8 cellular contexts compared by ENCODE assay signal in the genomic region with DNA sequence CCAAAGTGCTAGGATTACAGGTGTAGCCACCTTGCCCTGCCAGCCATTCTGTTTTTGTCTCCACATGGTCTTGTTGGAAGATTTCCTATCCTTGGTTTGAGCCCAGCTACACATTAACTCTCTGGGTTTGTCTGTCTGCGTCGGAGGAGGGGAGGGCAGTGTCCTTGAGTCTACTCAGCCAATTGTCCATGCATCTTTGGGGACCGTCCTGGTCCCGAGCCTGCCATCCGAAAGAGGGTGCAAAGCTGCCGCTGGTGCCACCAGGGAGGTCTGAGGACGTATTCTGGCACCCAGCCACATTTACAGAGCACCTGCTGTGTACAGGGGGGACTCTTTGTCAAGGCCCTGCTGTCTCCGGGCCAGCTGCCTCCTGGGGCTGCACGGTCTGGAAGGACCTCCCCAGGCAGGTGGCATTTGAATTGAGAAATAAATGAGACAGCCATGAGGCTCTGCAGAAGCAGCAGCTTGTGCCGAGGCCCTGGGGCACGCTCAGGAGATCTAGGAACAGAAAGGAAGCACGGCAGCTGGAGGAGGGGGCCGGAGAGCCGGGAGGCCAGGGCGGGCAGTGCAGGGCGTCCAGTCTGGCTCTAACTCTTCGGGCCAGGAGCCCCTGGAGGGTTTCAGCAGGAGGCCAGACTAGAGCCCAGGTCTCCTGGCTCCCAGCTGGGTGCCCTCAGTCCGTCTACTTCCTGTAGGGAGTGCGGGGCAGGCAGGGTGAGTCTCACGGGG. TPM values are rescaled to one million over a fixed set of nuclear protein-coding genes. Genes with fewer than 3 reads are reported as not detected.
DNase-seq lines count a peak whose midpoint lies in the region; ATAC-seq and TF ChIP-seq lines count a peak whose summit lies in the region.

No MANE protein-coding gene starts in this region.

- H2AFZ ChIP-seq in SU-DHL-6 (ENCODE audit: low read depth, low read length, severe bottlenecking) = no peak overlapping the region

- no peaks in the 10 kb centered on the region for H3K27me3 ChIP-seq in SU-DHL-6 (ENCODE audit: low read length)
- no peaks in the 10 kb centered on the region for H3K27me3 ChIP-seq in left lung
- no peaks in the 10 kb centered on the region for H3K27me3 ChIP-seq in adrenal gland

- no peak for TF ChIP-seq CTCF in 22Rv1 (IDR thresholded peaks at IDR 0.05)
- TF ChIP-seq CTCF in GM12864 (IDR thresholded peaks at IDR 0.05; ENCODE audit: low read depth, low read length, missing control alignments) = no peak
- TF ChIP-seq CTCF in SU-DHL-6 (IDR thresholded peaks at IDR 0.05; ENCODE audit: insufficient read depth, low read length, poor library complexity, severe bottlenecking) = no peak
- no peak for TF ChIP-seq CTCF in left lung (IDR thresholded peaks at IDR 0.05)
- TF ChIP-seq CTCF in adrenal gland (IDR thresholded peaks at IDR 0.05) = no peak

- 57 to 71% (median 65%) methylated on average over 14 to 20 of the region's 20 CpGs for WGBS in adrenal gland, 4 donors

- peaks cover 26% of the 10 kb centered on the region for H3K79me2 ChIP-seq in SU-DHL-6 (ENCODE audit: insufficient read depth, low read length)

- H3K4me2 ChIP-seq in SU-DHL-6 (ENCODE audit: low read depth, low read length, poor library complexity, severe bottlenecking) = peak overlapping the region; percentile 86

- H3K36me3 ChIP-seq in SU-DHL-6 (ENCODE audit: low read length) = no peaks in the 10 kb centered on the region
- H3K36me3 ChIP-seq in left lung = peaks cover 0 to 68% of the 10 kb centered on the region in 2 donors
- no peaks in the 10 kb centered on the region for H3K36me3 ChIP-seq in adrenal gland (replicated peaks in 1 of 2)

- ATAC-seq in left lung (no peak), GM21576 (IDR thresholded peaks at IDR 0.05; ENCODE audit: unreplicated experiment) (no peak), HG02571 (IDR thresholded peaks at IDR 0.05; ENCODE audit: unreplicated experiment) (no peak)

- TF ChIP-seq POLR2A in adrenal gland (IDR thresholded peaks at IDR 0.05) = no peak

- H3K9me3 ChIP-seq in SU-DHL-6 (ENCODE audit: insufficient read depth, low read length) = no peaks in the 10 kb centered on the region
- no peaks in the 10 kb centered on the region for H3K9me3 ChIP-seq in left lung
- H3K9me3 ChIP-seq in adrenal gland (replicated peaks in 1 of 3) = no peaks in the 10 kb centered on the region

- peaks cover 5 to 55% of the 10 kb centered on the region in 2 donors for H3K4me1 ChIP-seq in left lung
- peaks cover 0 to 12% of the 10 kb centered on the region in 2 donors for H3K4me1 ChIP-seq in adrenal gland (replicated peaks in 1 of 2)

- H3K9ac ChIP-seq in SU-DHL-6 (ENCODE audit: low read length) = peak overlapping the region; percentile 95

- H3K4me3 ChIP-seq in GM12864 (ENCODE audit: low read depth, low read length) (peak overlapping the region; percentile 94), SU-DHL-6 (ENCODE audit: insufficient read depth, low read length, poor library complexity, severe bottlenecking) (peak overlapping the region; percentile 80), left lung (peak overlapping the region; percentile 78 to 94), adrenal gland (peak overlapping the region in 1 of 4 donors; percentile 69)

- H3F3A ChIP-seq in SU-DHL-6 (ENCODE audit: insufficient read depth) = no peaks in the 10 kb centered on the region

- intact Hi-C loops in left lung (cut with DNase I) = no loop called here
- intact Hi-C loops in adrenal gland (cut with DNase I) = no loop called here

- DNase-seq in GM12864 (ENCODE audit: low read depth) (no peak), left lung (peak in 1 of 2 donors; percentile 75), OCI-M1 (lab: John Stamatoyannopoulos, UW) (no peak), adrenal gland (no peak)

- no peaks in the 10 kb centered on the region for H3K9me2 ChIP-seq in SU-DHL-6 (replicated peaks; ENCODE audit: insufficient read depth, low read length)

- peaks cover 12% of the 10 kb centered on the region; the same call in 1 of the 2 replicates for H4K20me1 ChIP-seq in SU-DHL-6 (ENCODE audit: low read depth, low read length)

- H3K27ac ChIP-seq in 22Rv1 = peak overlapping the region; percentile 26
- H3K27ac ChIP-seq in SU-DHL-6 (ENCODE audit: low read depth, low read length) = peak overlapping the region; percentile 90
- H3K27ac ChIP-seq in left lung = peak overlapping the region in 1 of 2 donors; percentile 90
- H3K27ac ChIP-seq in adrenal gland = peak overlapping the region in 1 of 5 donors; percentile 90

RNA-seq across cellular contexts. Expression of gene CYBA, which starts 1.5 kb away (rescaled TPM):
- total RNA-seq in left lung = 100 to 1,000 TPM; 243 to 396 TPM
- total RNA-seq in adrenal gland = 100 to 1,000 TPM in 7 of 8 donors, 10 to 100 TPM in 1; 81.7 to 374 (median 155) TPM
- 100 to 1,000 TPM in 2 of 3 donors, 10 to 100 TPM in 1; 19.6 to 271 (median 258) TPM for polyA plus RNA-seq in adrenal gland

RNA-seq across cellular contexts. Expression of gene IL17C, which starts 11.0 kb away (rescaled TPM):
- total RNA-seq in left lung = not detected
- not detected for total RNA-seq in adrenal gland
- not detected for polyA plus RNA-seq in adrenal gland

RNA-seq across cellular contexts. Expression of gene MVD, which starts 13.5 kb away (rescaled TPM):
- total RNA-seq in left lung (100 to 1,000 TPM in 1 of 2 donors, 10 to 100 TPM in 1; 66.3 to 154 TPM), adrenal gland (100 to 1,000 TPM in 1 of 8 donors, 10 to 100 TPM in 7; 25.6 to 293 (median 34.6) TPM)
- 100 to 1,000 TPM in 1 of 3 donors, 10 to 100 TPM in 2; 60.7 to 257 (median 66.9) TPM for polyA plus RNA-seq in adrenal gland

RNA-seq across cellular contexts. Expression of gene SNAI3, which starts 36.9 kb away (rescaled TPM):
- total RNA-seq in left lung = 1 to 10 TPM; 1.9 to 2.3 TPM
- 1 to 10 TPM in 1 of 8 donors, under 1 TPM in 5, not detected in 2; 0.35 to 1.7 (median 0.66) TPM for total RNA-seq in adrenal gland
- 1 to 10 TPM in 1 of 3 donors, under 1 TPM in 2; 0.11 to 2.1 (median 0.44) TPM for polyA plus RNA-seq in adrenal gland

RNA-seq across cellular contexts. Expression of gene RNF166, which starts 56.8 kb away (rescaled TPM):
- total RNA-seq in left lung (10 to 100 TPM; 28.4 to 54.0 TPM), adrenal gland (10 to 100 TPM; 11.3 to 40.6 (median 31.1) TPM)
- polyA plus RNA-seq in adrenal gland = 10 to 100 TPM in 2 of 3 donors, 1 to 10 TPM in 1; 3.0 to 86.3 (median 25.1) TPM
